In the genomic region with DNA sequence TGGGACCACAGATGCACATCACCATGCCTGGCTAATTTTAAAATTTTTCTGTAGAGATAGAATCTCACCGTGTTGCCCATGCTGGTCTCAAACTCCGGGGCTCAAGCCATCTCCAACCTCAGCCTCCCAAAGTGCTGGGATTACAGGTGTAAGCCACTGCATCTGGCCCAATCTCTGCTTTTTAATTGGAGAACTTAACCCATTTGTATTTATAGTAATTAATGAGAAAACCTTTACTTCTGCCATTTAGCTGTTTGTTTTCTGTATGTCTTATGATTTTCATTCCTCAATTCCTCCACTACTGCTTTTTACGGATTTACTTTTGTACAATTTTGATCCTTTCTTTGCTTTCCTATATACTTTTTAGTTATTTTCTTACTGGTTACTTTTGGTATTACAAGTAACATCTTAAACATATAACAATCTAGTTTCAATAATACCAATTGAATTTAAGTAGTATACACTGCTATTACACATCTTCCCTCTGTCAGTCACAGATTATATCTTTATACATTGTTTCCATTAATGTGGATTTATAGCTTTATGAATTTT, we compare ENCODE assay signal across 25 cellular contexts. TPM values are rescaled to one million over a fixed set of nuclear protein-coding genes. Genes with fewer than 3 reads are reported as not detected.
"Had no signal": no experiment of that assay in that cellular context is flagged by ENCODE, and none has a peak within 500 bp of the region (broad histone marks: within the 10 kb centered on the region; RNA-seq: fewer than 3 reads in every experiment).

No MANE protein-coding gene starts in this region.

- H3K27me3 Mint-ChIP-seq: activated CD4-positive, alpha-beta memory T cell treated with anti-CD3 and anti-CD28 coated beads, Interleukin-2, amount 10 ng/mL, durations not matched to agents 7 days and 5 days; activated CD4-positive, alpha-beta T cell treated with anti-CD3 and anti-CD28 coated beads, Interleukin-2, amount 10 ng/mL, durations not matched to agents 24 days and 14 days; activated naive CD8-positive, alpha-beta T cell treated with anti-CD3 and anti-CD28 coated beads, Interleukin-2, amount 10 ng/mL, durations not matched to agents 7 days and 5 days; brain; stimulated activated naive B cell treated with anti-CD40 and anti-IgM and Interleukin-4, amounts not matched to agents 10 μg/mL and 1 μg/mL and 100 μg/mL, for 72 hours had no signal

- H3K4me3 Mint-ChIP-seq: activated CD4-positive, alpha-beta memory T cell treated with anti-CD3 and anti-CD28 coated beads, Interleukin-2, amount 10 ng/mL, durations not matched to agents 7 days and 5 days; activated CD4-positive, alpha-beta T cell treated with anti-CD3 and anti-CD28 coated beads, Interleukin-2, amount 10 ng/mL, durations not matched to agents 24 days and 14 days; activated naive CD4-positive, alpha-beta T cell treated with anti-CD3 and anti-CD28 coated beads for 36 hours; activated naive CD8-positive, alpha-beta T cell treated with anti-CD3 and anti-CD28 coated beads, Interleukin-2, amount 10 ng/mL, durations not matched to agents 7 days and 5 days; activated T-cell treated with anti-CD3 and anti-CD28 coated beads, Interleukin-2, amount 50 U/mL, for 4 hours; brain; natural killer cell; stimulated activated naive B cell treated with anti-CD40 and anti-IgM and Interleukin-4, amounts not matched to agents 10 μg/mL and 1 μg/mL and 100 μg/mL, for 72 hours; T-helper 1 cell treated with Interleukin-12 subunit alpha and Interleukin-12 subunit beta and Interleukin-4 antibody, amounts not matched to agents 30 μg/mL and 1 μg/mL, for 36 hours had no signal

- H3K4me1 ChIP-seq: ascending aorta, esophagus squamous epithelium, left lung, lower lobe of right lung, stomach, tibial artery had no signal

- H3K4me1 Mint-ChIP-seq: activated CD4-positive, alpha-beta memory T cell treated with anti-CD3 and anti-CD28 coated beads, Interleukin-2, amount 10 ng/mL, durations not matched to agents 7 days and 5 days; activated CD4-positive, alpha-beta T cell treated with anti-CD3 and anti-CD28 coated beads, Interleukin-2, amount 10 ng/mL, durations not matched to agents 24 days and 14 days; activated naive CD8-positive, alpha-beta T cell treated with anti-CD3 and anti-CD28 coated beads, Interleukin-2, amount 10 ng/mL, durations not matched to agents 7 days and 5 days; brain; natural killer cell; stimulated activated naive B cell treated with anti-CD40 and anti-IgM and Interleukin-4, amounts not matched to agents 10 μg/mL and 1 μg/mL and 100 μg/mL, for 72 hours had no signal

- H3K27ac Mint-ChIP-seq: activated CD4-positive, alpha-beta memory T cell treated with anti-CD3 and anti-CD28 coated beads, Interleukin-2, amount 10 ng/mL, durations not matched to agents 7 days and 5 days; activated CD4-positive, alpha-beta T cell treated with anti-CD3 and anti-CD28 coated beads, Interleukin-2, amount 10 ng/mL, durations not matched to agents 24 days and 14 days; activated naive CD4-positive, alpha-beta T cell treated with anti-CD3 and anti-CD28 coated beads for 36 hours; activated naive CD8-positive, alpha-beta T cell treated with anti-CD3 and anti-CD28 coated beads, Interleukin-2, amount 10 ng/mL, durations not matched to agents 7 days and 5 days; brain; natural killer cell; stimulated activated naive B cell treated with anti-CD40 and anti-IgM and Interleukin-4, amounts not matched to agents 10 μg/mL and 1 μg/mL and 100 μg/mL, for 72 hours; T-helper 1 cell treated with Interleukin-12 subunit alpha and Interleukin-12 subunit beta and Interleukin-4 antibody, amounts not matched to agents 30 μg/mL and 1 μg/mL, for 36 hours had no signal

- H3K27ac ChIP-seq: ascending aorta, cardiac muscle cell, esophagus squamous epithelium, left lung, lower lobe of right lung, stomach, tibial artery had no signal

- H3K27me3 ChIP-seq: ascending aorta, cardiac muscle cell, esophagus squamous epithelium, left lung, stomach, tibial artery had no signal

- H3K9me3 Mint-ChIP-seq: activated naive CD8-positive, alpha-beta T cell treated with anti-CD3 and anti-CD28 coated beads, Interleukin-2, amount 10 ng/mL, durations not matched to agents 7 days and 5 days had no signal

- DNase-seq: activated CD4-positive, alpha-beta memory T cell treated with anti-CD3 and anti-CD28 coated beads, Interleukin-2, amount 10 ng/mL, durations not matched to agents 7 days and 5 days; activated CD4-positive, alpha-beta T cell treated with anti-CD3 and anti-CD28 coated beads, Interleukin-2, amount 10 ng/mL, durations not matched to agents 24 days and 14 days; activated CD4-positive, CD25-positive, alpha-beta regulatory T cell treated with anti-CD3 and anti-CD28 coated beads, Interleukin-2, amount 50 U/mL, for 72 hours; activated CD8-positive, alpha-beta memory T cell treated with anti-CD3 and anti-CD28 coated beads, Interleukin-2, amount 50 U/mL, for 48 hours; activated naive CD4-positive, alpha-beta T cell treated with anti-CD3 and anti-CD28 coated beads for 36 hours; activated naive CD8-positive, alpha-beta T cell treated with anti-CD3 and anti-CD28 coated beads, Interleukin-2, amount 10 ng/mL, durations not matched to agents 7 days and 5 days; activated T-cell treated with anti-CD3 and anti-CD28 coated beads, Interleukin-2, amount 50 U/mL, for 4 hours; cerebellar nuclear complex; cortex of kidney; esophagus squamous epithelium; lower lobe of right lung; mesenchymal stem cell; natural killer cell; right cardiac atrium; stimulated activated CD4-positive, alpha-beta T cell treated with anti-CD3 and anti-CD28 coated beads, Interleukin-15, amount 100 ng/mL, for 24 hours; stimulated activated CD4-positive, alpha-beta T cell treated with anti-CD3 and anti-CD28 coated beads, Interleukin-2, amount 100 ng/mL, for 24 hours; stimulated activated naive B cell treated with anti-CD40 and anti-IgM and Interleukin-4, amounts not matched to agents 10 μg/mL and 1 μg/mL and 100 μg/mL, for 72 hours; stomach; T1000; tibial artery had no signal

- ATAC-seq: activated T-cell treated with anti-CD3 and anti-CD28 coated beads, Interleukin-2, amount 50 U/mL, for 4 hours; left lung; lower lobe of right lung; right cardiac atrium; stimulated activated naive B cell treated with anti-CD40 and anti-IgM and Interleukin-4, amounts not matched to agents 10 μg/mL and 1 μg/mL and 100 μg/mL, for 72 hours had no signal

RNA-seq across cellular contexts. Expression of a gene that starts 33.1 kb away (rescaled TPM):
- total RNA-seq: ascending aorta had no signal
